In genomic region chr2:110056009-110056408, GRCh38 we compare ENCODE assay signal across 4 cellular contexts. TPM values are rescaled to one million over a fixed set of nuclear protein-coding genes. Genes with fewer than 3 reads are reported as not detected.
"Had no signal": no experiment of that assay in that cellular context is flagged by ENCODE, and none has a peak within 500 bp of the region (broad histone marks: within the 10 kb centered on the region; RNA-seq: fewer than 3 reads in every experiment).

No MANE protein-coding gene starts in this region.

RNA-seq across cellular contexts. Expression of gene MALL, which starts 59.6 kb away (rescaled TPM):
- total RNA-seq: natural killer cell; natural killer cell treated with Interleukin-12 subunit alpha and Interleukin-12 subunit beta and Interleukin-15 and Interleukin-18, amount 100 ng/mL, for 72 hours had no signal
- polyA plus RNA-seq: naive thymus-derived CD8-positive, alpha-beta T cell; neural cell had no signal
